Comparison of ENCODE assay signal across 7 cellular contexts in genomic region chr4:182800216-182800515, GRCh38.
"Had no signal": no experiment of that assay in that cellular context is flagged by ENCODE, and none has a peak within 500 bp of the region (broad histone marks: within the 10 kb centered on the region; RNA-seq: fewer than 3 reads in every experiment).

No MANE protein-coding gene starts in this region.

- H2AFZ ChIP-seq: GM23338 had no signal

- ATAC-seq: GM23338, HepG2, K562 had no signal

- H3K4me3 ChIP-seq: GM23338, K562 had no signal

- H3K4me2 ChIP-seq: GM23338 had no signal

- H3K27ac Mint-ChIP-seq: GM23338, H9 had no signal

- DNase-seq: H9, HCEC 1CT, IMR-90, KG1 had no signal

- H3K4me3 Mint-ChIP-seq: GM23338, H9 had no signal

- H3K9me3 Mint-ChIP-seq: GM23338, H9 had no signal
